18 cellular contexts compared by ENCODE assay signal in genomic region chr20:59823860-59824259, GRCh38.
A peak's percentile ranks its signal among the peaks of the same experiment; 100 is the strongest.
DNase-seq lines count a peak whose midpoint lies in the region; ATAC-seq, FAIRE-seq and TF ChIP-seq lines count a peak whose summit lies in the region.
"Had no signal": no experiment of that assay in that cellular context is flagged by ENCODE, and none has a peak within 500 bp of the region (broad histone marks: within the 10 kb centered on the region; RNA-seq: fewer than 3 reads in every experiment).

No MANE protein-coding gene starts in this region.

- no peak overlapping the region for H3K4me2 ChIP-seq in H9 (ENCODE audit: insufficient read depth, insufficient read length, low read length)
- no peak overlapping the region for H3K4me2 ChIP-seq in K562 (ENCODE audit: insufficient read depth, low read length)

- H2AK5ac ChIP-seq in H9 (ENCODE audit: insufficient read length, low read length): no peak overlapping the region

- H2BK12ac ChIP-seq in H9 (ENCODE audit: insufficient read length, low read depth, low read length): no peak overlapping the region

- ATAC-seq in K562 (no peak), GM21717 (IDR thresholded peaks at IDR 0.05; ENCODE audit: unreplicated experiment) (no peak), GM18505 (IDR thresholded peaks at IDR 0.05; ENCODE audit: unreplicated experiment) (no peak)
- ATAC-seq in activated CD4-positive, alpha-beta T cell treated with anti-CD3 and anti-CD28 coated beads for 36 hours: no peak
- ATAC-seq: Panc1, Right ventricle myocardium inferior had no signal

- no peaks in the 10 kb centered on the region for H3K4me1 ChIP-seq in H9 (ENCODE audit: insufficient read depth, low read length)
- no peaks in the 10 kb centered on the region for H3K4me1 ChIP-seq in K562 (replicated peaks in 1 of 2; ENCODE audit: control insufficient read depth in 2 of 2, insufficient read depth in 2 of 2, low read length in 2 of 2)
- H3K4me1 ChIP-seq: Caco-2, HAP-1 had no signal

- H4K8ac ChIP-seq in H9 (replicated peaks; ENCODE audit: insufficient read length, low read depth, low read length): no peak overlapping the region

- H3K9me3 ChIP-seq in H9 (ENCODE audit: control insufficient read depth, low read depth, low read length) (no peaks in the 10 kb centered on the region), K562 (replicated peaks; ENCODE audit: control insufficient read depth, insufficient read depth, low read depth, low read length) (no peaks in the 10 kb centered on the region)
- H3K9me3 ChIP-seq: Caco-2, HAP-1 had no signal

- no peak for TF ChIP-seq EP300 in K562 (IDR thresholded peaks at IDR 0.05; ENCODE audit: low read length)

- H3K36me3 Mint-ChIP-seq in H9 (ENCODE audit: insufficient read depth in 1 of 3, low read depth in 3 of 3) (no peaks in the 10 kb centered on the region), osteocyte (ENCODE audit: unreplicated experiment) (no peaks in the 10 kb centered on the region)
- H3K36me3 Mint-ChIP-seq in activated CD4-positive, alpha-beta T cell treated with anti-CD3 and anti-CD28 coated beads for 36 hours (ENCODE audit: low read depth): no peaks in the 10 kb centered on the region
- H3K36me3 Mint-ChIP-seq: CD4-positive, CD25-positive, alpha-beta regulatory T cell had no signal

- no peak overlapping the region for H2BK15ac ChIP-seq in H9 (ENCODE audit: low read depth, low read length)

- TF ChIP-seq POLR2A in K562 (conservative IDR thresholded peaks at IDR 0.05) (no peak), GM18505 (IDR thresholded peaks at IDR 0.05; ENCODE audit: borderline replicate concordance, extremely low read depth, insufficient read depth, insufficient read length) (no peak)

- BruUV-seq in K562 (replicated peaks; lab: Mats Ljungman, UMichigan): no TSS peak

- H3K9ac ChIP-seq in H9 (ENCODE audit: extremely low read depth, insufficient read length, low read length) (no peak overlapping the region), K562 (ENCODE audit: insufficient read depth in 1 of 2, low read depth in 2 of 2, low read length in 2 of 2) (no peak overlapping the region)

- H3K27me3 ChIP-seq in H9 (ENCODE audit: insufficient read depth, low read length): no peaks in the 10 kb centered on the region; the same call in 1 of the 2 replicates
- H3K27me3 ChIP-seq in K562 (ENCODE audit: control insufficient read depth in 2 of 2, insufficient read depth in 2 of 2, low read length in 2 of 2): peaks cover 0 to 25% of the 10 kb centered on the region in 2 experiments; a peak in 1 of 5 replicates

- H3K79me2 ChIP-seq in H9 (ENCODE audit: insufficient read depth, low read length) (no peaks in the 10 kb centered on the region), K562 (ENCODE audit: control insufficient read depth, insufficient read depth, low read length) (no peaks in the 10 kb centered on the region)

- POLR2A ChIA-PET in K562 (lab: Yijun Ruan, JAX): interaction anchor here (1.1 kb wide), 1 partner anchor 14 kb away, joined by 6 read pairs; no protein-coding TSS in a partner anchor
- POLR2A ChIA-PET in activated CD4-positive, alpha-beta T cell treated with anti-CD3 and anti-CD28 coated beads for 36 hours (lab: Charles Lee): no interaction called here

- no peak overlapping the region for H3K4me3 ChIP-seq in K562
- H3K4me3 ChIP-seq: HAP-1 had no signal

- H3K4me1 Mint-ChIP-seq in H9 (peaks cover 10 to 15% of the 10 kb centered on the region in 2 experiments), osteocyte (ENCODE audit: unreplicated experiment) (no peaks in the 10 kb centered on the region)
- H3K4me1 Mint-ChIP-seq in activated CD4-positive, alpha-beta T cell treated with anti-CD3 and anti-CD28 coated beads for 36 hours: no peaks in the 10 kb centered on the region
- H3K4me1 Mint-ChIP-seq: B cell; CD4-positive, CD25-positive, alpha-beta regulatory T cell had no signal

- H4K5ac ChIP-seq in H9 (ENCODE audit: insufficient read length, low read depth, low read length): no peak overlapping the region

- no peak overlapping the region for H2BK120ac ChIP-seq in H9 (ENCODE audit: low read depth, low read length, poor library complexity, severe bottlenecking)

- no peak overlapping the region for H3K14ac ChIP-seq in H9 (ENCODE audit: insufficient read depth, low read length)

- no peak for TF ChIP-seq CTCF in H9 (conservative IDR thresholded peaks at IDR 0.05)
- no peak for TF ChIP-seq CTCF in K562 (IDR thresholded peaks at IDR 0.05 in 2 of 3, conservative IDR thresholded peaks at IDR 0.05 in 1 of 3; ENCODE audit: insufficient read depth in 2 of 3, low read depth in 1 of 3, low read length in 3 of 3)
- TF ChIP-seq CTCF in osteocyte (IDR thresholded peaks at IDR 0.05): no peak

- no peak overlapping the region for H3K56ac ChIP-seq in H9 (ENCODE audit: insufficient read length, low read depth, low read length)

- no peaks in the 10 kb centered on the region for H3K36me3 ChIP-seq in K562 (ENCODE audit: control insufficient read depth, insufficient read depth, low read length)
- H3K36me3 ChIP-seq: HAP-1 had no signal

- H3K27ac Mint-ChIP-seq in H9: no peak overlapping the region; a peak in 1 of 7 replicates
- H3K27ac Mint-ChIP-seq in osteocyte (ENCODE audit: unreplicated experiment): no peak overlapping the region
- H3K27ac Mint-ChIP-seq in activated CD4-positive, alpha-beta T cell treated with anti-CD3 and anti-CD28 coated beads for 36 hours: no peak overlapping the region
- H3K27ac Mint-ChIP-seq: B cell; CD4-positive, CD25-positive, alpha-beta regulatory T cell had no signal

- H3K23me2 ChIP-seq in H9 (ENCODE audit: insufficient read length, low read depth, low read length, poor library complexity, severe bottlenecking): no peaks in the 10 kb centered on the region

- CTCF ChIA-PET in K562 (lab: Yijun Ruan, JAX; ENCODE audit: low intra/inter-chr PET ratio): no interaction called here
- CTCF ChIA-PET in activated CD4-positive, alpha-beta T cell treated with anti-CD3 and anti-CD28 coated beads for 36 hours (lab: Charles Lee): interaction anchor here (0.9 kb wide), 1 partner anchor 40 kb away, joined by 3 read pairs; no protein-coding TSS in a partner anchor

- no peak overlapping the region for H3K23ac ChIP-seq in H9 (ENCODE audit: insufficient read length, low read depth, low read length)

- no peak overlapping the region for H3K4me3 Mint-ChIP-seq in H9
- no peak overlapping the region for H3K4me3 Mint-ChIP-seq in osteocyte (ENCODE audit: unreplicated experiment)
- H3K4me3 Mint-ChIP-seq in activated CD4-positive, alpha-beta T cell treated with anti-CD3 and anti-CD28 coated beads for 36 hours: no peak overlapping the region
- H3K4me3 Mint-ChIP-seq: B cell; CD4-positive, CD25-positive, alpha-beta regulatory T cell had no signal

- DNase-seq in H9 (peak; percentile 20), K562 (ENCODE audit: extremely low read depth in 1 of 4, low spot score in 3 of 4) (no peak), hepatic stellate cell (ENCODE audit: low spot score) (peak; percentile 4), osteocyte (ENCODE audit: extremely low spot score, unreplicated experiment) (peak; percentile 62), HuH-7 (ENCODE audit: low spot score) (no peak)
- no peak for DNase-seq in activated CD4-positive, alpha-beta T cell treated with anti-CD3 and anti-CD28 coated beads for 36 hours
- DNase-seq: CD4-positive, CD25-positive, alpha-beta regulatory T cell; KG1; NCI-H1048; NCI-H2081 treated with DMSO at 0.1 percent for 48 hours; NCI-H510A treated with DMSO at 0.1 percent for 48 hours had no signal

- TF ChIP-seq RAD21 in K562 (CRISPR knock-in tag; conservative IDR thresholded peaks at IDR 0.05 in 1 of 2, IDR thresholded peaks at IDR 0.05 in 1 of 2): no peak

- H4K91ac ChIP-seq in H9 (ENCODE audit: insufficient read length, low read depth, low read length): no peak overlapping the region

- H3K27ac ChIP-seq in H9 (ENCODE audit: insufficient read length, low read depth, low read length) (no peak overlapping the region), K562 (ENCODE audit: extremely low read depth, low read depth, low read length) (no peak overlapping the region)

- no peak overlapping the region for H3T11ph ChIP-seq in H9 (ENCODE audit: low read length)

- FAIRE-seq in K562 (lab: Jason Lieb, UNC): no peak

- in situ Hi-C loops in K562 (cut with MboI): loop anchor here (10.0 kb wide), 1 partner anchor 1961 kb away; no protein-coding TSS in a partner anchor

- no peak overlapping the region for H2AFZ ChIP-seq in H9 (ENCODE audit: low read length)
- H2AFZ ChIP-seq in K562 (ENCODE audit: low read depth, low read length): no peak overlapping the region

- H3K79me1 ChIP-seq in H9 (ENCODE audit: insufficient read depth, low read depth, low read length, poor library complexity, severe bottlenecking): no peaks in the 10 kb centered on the region

- H4K20me1 ChIP-seq in H9 (ENCODE audit: control insufficient read depth, insufficient read depth, insufficient read length): no peaks in the 10 kb centered on the region
- H4K20me1 ChIP-seq in K562 (replicated peaks; ENCODE audit: control insufficient read depth, insufficient read depth, low read length): no peaks in the 10 kb centered on the region; the same call in 1 of the 2 replicates

- intact Hi-C loops in K562 (cut with micrococcal nuclease): no loop called here
- intact Hi-C loops in activated CD4-positive, alpha-beta T cell treated with anti-CD3 and anti-CD28 coated beads for 36 hours (cut with DNase I, micrococcal nuclease): no loop called here

- no peaks in the 10 kb centered on the region for H3K9me1 ChIP-seq in K562 (ENCODE audit: control insufficient read depth, insufficient read depth, low read length)

- peaks cover 14% of the 10 kb centered on the region for H3K27me3 Mint-ChIP-seq in H9 (ENCODE audit: low read depth)
- H3K27me3 Mint-ChIP-seq in osteocyte (ENCODE audit: unreplicated experiment): peaks cover 8% of the 10 kb centered on the region
- H3K27me3 Mint-ChIP-seq in activated CD4-positive, alpha-beta T cell treated with anti-CD3 and anti-CD28 coated beads for 36 hours: peaks cover 9% of the 10 kb centered on the region

- no peak overlapping the region for H2BK5ac ChIP-seq in H9 (ENCODE audit: insufficient read length, low read length)

- H3K9me3 Mint-ChIP-seq in H9 (peaks cover 0 to 20% of the 10 kb centered on the region in 2 experiments; a peak in 4 of 5 replicates), osteocyte (ENCODE audit: unreplicated experiment) (no peaks in the 10 kb centered on the region)
- no peaks in the 10 kb centered on the region for H3K9me3 Mint-ChIP-seq in activated CD4-positive, alpha-beta T cell treated with anti-CD3 and anti-CD28 coated beads for 36 hours (ENCODE audit: low read depth)
- H3K9me3 Mint-ChIP-seq: CD4-positive, CD25-positive, alpha-beta regulatory T cell had no signal

- no peak overlapping the region for H2BK20ac ChIP-seq in H9 (ENCODE audit: low read depth, low read length, poor library complexity, severe bottlenecking)

- no peak overlapping the region for H3K18ac ChIP-seq in H9 (ENCODE audit: insufficient read length, low read depth, low read length)

- H3K4ac ChIP-seq in H9 (ENCODE audit: low read depth, low read length): no peak overlapping the region

- no CpG with 5 or more reads among the region's 6 CpGs for WGBS in H9 (ENCODE audit: extremely low coverage, insufficient read length, low lambda C conversion rate)
- WGBS in K562 (ENCODE audit: insufficient coverage, low coverage, missing lambda C conversion rate): 2% methylated on average over 6 of the region's 6 CpGs

Comparison
In these comparisons a context has a peak if more than half of its experiments do, and no peak if none do; other contexts are left out.
1. DNase-seq: peak in H9 (single experiment), hepatic stellate cell (single experiment) and osteocyte (single experiment); none in K562 (0 of 4), activated CD4-positive, alpha-beta T cell treated with anti-CD3 and anti-CD28 coated beads for 36 hours (single experiment) and HuH-7 (single experiment).